8 cellular contexts compared by ENCODE assay signal in the genomic region with DNA sequence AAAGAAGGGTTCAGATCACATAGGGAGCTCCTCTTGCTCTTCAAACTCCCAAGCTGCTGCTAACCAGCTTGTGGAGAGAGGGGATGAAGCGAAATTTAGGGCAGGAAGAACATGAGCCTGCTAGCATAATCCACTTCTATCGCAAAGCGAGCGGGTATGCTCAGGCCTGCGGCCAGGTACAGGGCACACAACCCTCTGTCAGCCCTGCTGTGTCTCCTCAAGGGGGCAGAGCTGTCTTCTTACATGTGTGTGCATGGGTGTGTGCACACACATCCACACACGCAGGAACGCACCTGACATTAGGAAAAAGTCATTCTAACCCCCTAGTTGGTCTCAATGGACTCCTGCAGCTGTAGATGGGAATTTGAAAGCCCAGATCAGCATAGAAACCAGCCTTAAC.
A peak's percentile ranks its signal among the peaks of the same experiment; 100 is the strongest.
DNase-seq lines count a peak whose midpoint lies in the region; ATAC-seq and TF ChIP-seq lines count a peak whose summit lies in the region.
"Had no signal": no experiment of that assay in that cellular context is flagged by ENCODE, and none has a peak within 500 bp of the region (broad histone marks: within the 10 kb centered on the region; RNA-seq: fewer than 3 reads in every experiment).

No MANE protein-coding gene starts in this region.

- no peak overlapping the region for H3K4me2 ChIP-seq in HCT116 (ENCODE audit: low read length)

- RAD21 ChIA-PET in HCT116 (lab: Charles Lee; ENCODE audit: low non-redundant PET in 1 of 2, low total read pairs in 2 of 2, uncharacterized antibody in 2 of 2, unreplicated experiment in 2 of 2) = interaction anchor here (0.7 to 1.8 kb wide), 3 partner anchors 83 to 254 kb away, joined by 3 to 9 read pairs (median 3); no protein-coding TSS in a partner anchor

- H3K27ac ChIP-seq in HCT116 (ENCODE audit: low read depth, low read length) (no peak overlapping the region), WERI-Rb-1 (no peak overlapping the region), left ventricle myocardium inferior (replicated peaks) (peak overlapping the region; percentile 56), stomach (peak overlapping the region in 1 of 5 donors; percentile 10)

- intact Hi-C loops in HCT116 (cut with micrococcal nuclease) (loop anchor here (1.0 to 5.0 kb wide), 5 partner anchors 83 to 360 kb away; no protein-coding TSS in a partner anchor), left ventricle myocardium inferior (cut with micrococcal nuclease) (loop anchor here (5.0 to 10.0 kb wide), 2 partner anchors 58 to 80 kb away; partner anchors contain the start of gene PPP1R3C), stomach (cut with DNase I; ENCODE audit: low total_unique reads) (loop anchor here (10.0 kb wide), 1 partner anchor 82 kb away; the partner anchor contains the start of gene PPP1R3C)

- H3K36me3 ChIP-seq in HCT116 (ENCODE audit: control insufficient read depth in 1 of 2, insufficient read depth in 2 of 2, low read length in 2 of 2) (no peaks in the 10 kb centered on the region), WERI-Rb-1 (no peaks in the 10 kb centered on the region), left ventricle myocardium inferior (no peaks in the 10 kb centered on the region), stomach (no peaks in the 10 kb centered on the region)

- H2AFZ ChIP-seq in HCT116 (ENCODE audit: low read depth, low read length, poor library complexity, severe bottlenecking) = no peak overlapping the region

- DNase-seq in HCT116 (ENCODE audit: low read depth, low spot score) (peak; percentile 2), WERI-Rb-1 (peak; percentile 22), left ventricle myocardium inferior (peak; percentile 29), stomach (peak; percentile 53), hippocampal formation (lab: John Stamatoyannopoulos, UW) (no peak)
- DNase-seq: naive thymus-derived CD8-positive, alpha-beta T cell had no signal

- no peaks in the 10 kb centered on the region for H3K79me2 ChIP-seq in HCT116 (ENCODE audit: insufficient read depth, low read length)

- H3K27me3 ChIP-seq in HCT116 (ENCODE audit: insufficient read depth, low read length) (no peaks in the 10 kb centered on the region), WERI-Rb-1 (ENCODE audit: insufficient read depth, low read depth, severe bottlenecking) (no peaks in the 10 kb centered on the region), left ventricle myocardium inferior (ENCODE audit: low read depth) (no peaks in the 10 kb centered on the region), stomach (no peaks in the 10 kb centered on the region)

- CTCF ChIA-PET in HCT116 (lab: Charles Lee) = interaction anchor here (0.6 to 2.1 kb wide), 11 partner anchors 14 to 672 kb away, joined by 3 to 22 read pairs (median 5); partner anchors contain the start of gene PPP1R3C

- H3K4me3 ChIP-seq in HCT116 (replicated peaks in 1 of 2; ENCODE audit: low read depth in 1 of 2, low read length in 2 of 2) (no peak overlapping the region), WERI-Rb-1 (ENCODE audit: low read depth, low read length) (no peak overlapping the region), left ventricle myocardium inferior (peak overlapping the region; percentile 42), stomach (peak overlapping the region in 3 of 4 donors; percentile 14 to 22 (median 17))

- H3K4me1 ChIP-seq in HCT116 (ENCODE audit: control insufficient read depth in 1 of 2, insufficient read depth in 2 of 2, low read length in 2 of 2) = no peaks in the 10 kb centered on the region
- H3K4me1 ChIP-seq in left ventricle myocardium inferior = peaks cover 36% of the 10 kb centered on the region
- H3K4me1 ChIP-seq in stomach = peaks cover 25 to 59% (median 39%) of the 10 kb centered on the region in 4 donors

- H3K9me3 ChIP-seq in HCT116 (ENCODE audit: control insufficient read depth in 1 of 2, insufficient read depth in 1 of 2, low read depth in 1 of 2, low read length in 2 of 2) (no peaks in the 10 kb centered on the region), WERI-Rb-1 (ENCODE audit: severe bottlenecking) (no peaks in the 10 kb centered on the region), left ventricle myocardium inferior (replicated peaks) (no peaks in the 10 kb centered on the region), stomach (no peaks in the 10 kb centered on the region)

- POLR2A ChIA-PET in HCT116 (lab: Charles Lee) = interaction anchor here (1.5 kb wide), 1 partner anchor 254 kb away, joined by 4 read pairs; no protein-coding TSS in a partner anchor

- no peak overlapping the region for H3K9ac ChIP-seq in HCT116 (ENCODE audit: low read length)

- TF ChIP-seq RAD21 in HCT116 (IDR thresholded peaks at IDR 0.05; ENCODE audit: low read depth) = peak; percentile 78

- H4K20me1 ChIP-seq in HCT116 (ENCODE audit: insufficient read depth) = no peaks in the 10 kb centered on the region

- TF ChIP-seq EP300 in stomach (IDR thresholded peaks at IDR 0.05) = no peak

- TF ChIP-seq CTCF in HCT116 (IDR thresholded peaks at IDR 0.05 in 2 of 3, conservative IDR thresholded peaks at IDR 0.05 in 1 of 3; ENCODE audit: borderline replicate concordance in 1 of 3, insufficient read depth in 1 of 3, low read depth in 2 of 3, low read length in 2 of 3) (peak; percentile 52 to 58 (median 53); a peak in 5 of 6 replicates), WERI-Rb-1 (IDR thresholded peaks at IDR 0.05; ENCODE audit: low read depth, low read length) (peak; percentile 65), left ventricle myocardium inferior (IDR thresholded peaks at IDR 0.05; ENCODE audit: borderline replicate concordance) (peak; percentile 73), stomach (IDR thresholded peaks at IDR 0.05) (peak in 5 of 7 experiments; percentile 22 to 58 (median 36))

- no TSS peak for BruUV-seq in HCT116 (replicated peaks; lab: Mats Ljungman, UMichigan)

- no peaks in the 10 kb centered on the region for H3K9me2 ChIP-seq in HCT116 (ENCODE audit: insufficient read depth)

- ATAC-seq in HCT116 = peak; percentile 80
- ATAC-seq in GM18519 (IDR thresholded peaks at IDR 0.05; ENCODE audit: low FRiP score, unreplicated experiment) = no peak
- no peak for ATAC-seq in HG03025 (IDR thresholded peaks at IDR 0.05; ENCODE audit: low FRiP score, unreplicated experiment)
- ATAC-seq: naive thymus-derived CD8-positive, alpha-beta T cell had no signal

- 61 to 71% (median 61%) methylated on average over 1 to 7 of the region's 7 CpGs for WGBS in stomach, 5 donors

- no peak for TF ChIP-seq POLR2A in HCT116 (IDR thresholded peaks at IDR 0.05; ENCODE audit: borderline replicate concordance, extremely low read depth, insufficient read depth, insufficient read length)
- TF ChIP-seq POLR2A in stomach (IDR thresholded peaks at IDR 0.05) = no peak

TF ChIP-seq in HCT116, 20 proteins besides CTCF, POLR2A, EP300 and RAD21:
- TF ChIP-seq EZH2phosphoT487 (IDR thresholded peaks at IDR 0.05; ENCODE audit: borderline replicate concordance) (no peak), CEBPB (IDR thresholded peaks at IDR 0.05; ENCODE audit: low read depth) (no peak), EZH2 (IDR thresholded peaks at IDR 0.05) (no peak), SP1 (IDR thresholded peaks at IDR 0.05; ENCODE audit: low read depth) (no peak)

Comparison
In these comparisons a context has a peak if more than half of its experiments do, and no peak if none do; other contexts are left out.
1. DNase-seq: peak in HCT116 (single experiment), WERI-Rb-1 (single experiment), left ventricle myocardium inferior (single experiment) and stomach (single experiment); none in hippocampal formation (0 of 2).
2. H3K4me3 ChIP-seq: peak in left ventricle myocardium inferior (single experiment) and stomach (3 of 4); none in HCT116 (0 of 2) and WERI-Rb-1 (single experiment).
3. Peak in every context shown above with its lines, with median percentiles within 50 percentile points of each other: CTCF ChIP-seq.